In genomic region chr7:27605689-27606269, GRCh38 we compare ENCODE assay signal across 8 cellular contexts. TPM values are rescaled to one million over a fixed set of nuclear protein-coding genes. Genes with fewer than 3 reads are reported as not detected.
DNase-seq lines count a peak whose midpoint lies in the region; ATAC-seq, FAIRE-seq and TF ChIP-seq lines count a peak whose summit lies in the region.

No MANE protein-coding gene starts in this region.

- H3K18ac ChIP-seq in IMR-90 (ENCODE audit: low read depth, low read length): no peak overlapping the region

- H3K4me1 Mint-ChIP-seq in Caco-2 (ENCODE audit: low read depth, unreplicated experiment): no peaks in the 10 kb centered on the region

- no peak overlapping the region for H3K4me3 Mint-ChIP-seq in Caco-2 (ENCODE audit: unreplicated experiment)

- no peak overlapping the region for H2AK9ac ChIP-seq in IMR-90 (replicated peaks; ENCODE audit: low read depth, low read length, poor library complexity)

- H3K4me1 ChIP-seq in Caco-2: peaks cover 33% of the 10 kb centered on the region
- H3K4me1 ChIP-seq in IMR-90 (ENCODE audit: control insufficient read depth, insufficient read depth, low read length): peaks cover 6% of the 10 kb centered on the region
- H3K4me1 ChIP-seq in right lobe of liver: peaks cover 0 to 51% (median 13%) of the 10 kb centered on the region in 4 donors

- 0 out of 2 replicates have a peak, but pooled peaks cover 4% of the 10 kb centered on the region for H3K9me1 ChIP-seq in IMR-90 (ENCODE audit: insufficient read depth, low read length)

- H3K79me1 ChIP-seq in IMR-90 (ENCODE audit: low read depth in 1 of 2, low read length in 2 of 2): no peaks in the 10 kb centered on the region; a peak in 1 of 4 replicates

- no peak overlapping the region for H3K9ac ChIP-seq in IMR-90 (ENCODE audit: low read depth, low read length)

- TF ChIP-seq POLR2A in IMR-90 (IDR thresholded peaks at IDR 0.05; ENCODE audit: low read depth, low read length): no peak
- no peak for TF ChIP-seq POLR2A in right lobe of liver (IDR thresholded peaks at IDR 0.05)
- TF ChIP-seq POLR2A in GM12892 (IDR thresholded peaks at IDR 0.05; ENCODE audit: low read depth, low read length): no peak

- in situ Hi-C loops in IMR-90 (cut with MboI; ENCODE audit: low sequenced_read_pairs): no loop called here

- no peak overlapping the region for H2AK5ac ChIP-seq in IMR-90 (ENCODE audit: low read depth, low read length)

- peak overlapping the region; percentile 16 for H3K27ac Mint-ChIP-seq in Caco-2 (ENCODE audit: unreplicated experiment)

- H3K27me3 ChIP-seq in Caco-2 (replicated peaks; ENCODE audit: control insufficient read depth, insufficient read depth, low read length) (no peaks in the 10 kb centered on the region), IMR-90 (ENCODE audit: control insufficient read depth, insufficient read depth, low read length) (no peaks in the 10 kb centered on the region), right lobe of liver (no peaks in the 10 kb centered on the region), WERI-Rb-1 (ENCODE audit: insufficient read depth, low read depth, severe bottlenecking) (no peaks in the 10 kb centered on the region)

- no peak overlapping the region for H4K5ac ChIP-seq in IMR-90 (ENCODE audit: low read depth, low read length)

- no peak overlapping the region for H4K91ac ChIP-seq in IMR-90 (ENCODE audit: insufficient read depth, low read depth, low read length)

- BruUV-seq in Caco-2 (replicated peaks; lab: Mats Ljungman, UMichigan) (no TSS peak), IMR-90 (replicated peaks; lab: Mats Ljungman, UMichigan) (no TSS peak)

- DNase-seq in Caco-2 (peak in 1 of 2 experiments; percentile 33), IMR-90 (peak; percentile 52), right lobe of liver (no peak), GM12892 (ENCODE audit: insufficient read length) (no peak), WERI-Rb-1 (no peak)

- no peaks in the 10 kb centered on the region for H4K20me1 ChIP-seq in IMR-90 (ENCODE audit: insufficient read depth, low read length)

- H3K56ac ChIP-seq in IMR-90 (ENCODE audit: extremely low read depth, insufficient read depth, low read length): peak overlapping the region; percentile 32; the same call in 1 of the 2 replicates

- H3K4me3 ChIP-seq in Caco-2 (ENCODE audit: low read depth, low read length) (no peak overlapping the region), IMR-90 (ENCODE audit: insufficient read depth, low read depth, low read length) (no peak overlapping the region), WI38 (ENCODE audit: low read depth, low read length) (no peak overlapping the region), right lobe of liver (peak overlapping the region in 2 of 3 donors; percentile 26 to 29), WERI-Rb-1 (ENCODE audit: low read depth, low read length) (no peak overlapping the region)

- CTCF ChIA-PET in Caco-2 (lab: Charles Lee) (interaction anchor here (0.8 to 2.7 kb wide), 14 partner anchors 13 to 455 kb away, joined by 3 to 24 read pairs (median 4); partner anchors contain the start of genes HIBADH and HOXA13), IMR-90 (lab: Yijun Ruan, JAX) (interaction anchor here (0.5 to 2.4 kb wide), 8 partner anchors 10 to 410 kb away, joined by 3 to 7 read pairs (median 4); no protein-coding TSS in a partner anchor)

- H3K27ac ChIP-seq in IMR-90 (ENCODE audit: insufficient read depth, low read length): no peak overlapping the region
- peak overlapping the region in 2 of 3 donors; percentile 66 to 84 for H3K27ac ChIP-seq in right lobe of liver
- no peak overlapping the region for H3K27ac ChIP-seq in WERI-Rb-1

- WGBS in IMR-90 (ENCODE audit: extremely low coverage in 2 of 2, insufficient read length in 1 of 2), 2 experiments: 100% methylated on average over 1 of the region's 2 CpGs; no CpG with 5 or more reads in 1 of the 2 experiments
- 9% methylated on average over 2 of the region's 2 CpGs for WGBS in right lobe of liver (ENCODE audit: insufficient coverage, low coverage, low lambda C conversion rate, missing lambda C conversion rate)

- no peak for FAIRE-seq in GM12892 (lab: Jason Lieb, UNC)

- no peak overlapping the region for H3K14ac ChIP-seq in IMR-90 (replicated peaks; ENCODE audit: low read depth, low read length)

- H3K4ac ChIP-seq in IMR-90 (ENCODE audit: low read depth, low read length): no peak overlapping the region

- TF ChIP-seq RAD21 in IMR-90 (IDR thresholded peaks at IDR 0.05; ENCODE audit: low read length): peak; percentile 45

- no peak overlapping the region for H2BK120ac ChIP-seq in IMR-90 (ENCODE audit: low read depth, low read length)

- H3K36me3 ChIP-seq in Caco-2 (ENCODE audit: control insufficient read depth, insufficient read depth, low read length) (no peaks in the 10 kb centered on the region), IMR-90 (ENCODE audit: control insufficient read depth, insufficient read depth, low read length) (no peaks in the 10 kb centered on the region), right lobe of liver (no peaks in the 10 kb centered on the region), WERI-Rb-1 (no peaks in the 10 kb centered on the region)

- no peak overlapping the region for H2AFZ ChIP-seq in IMR-90 (replicated peaks; ENCODE audit: low read length, poor library complexity)

- H2BK15ac ChIP-seq in IMR-90 (ENCODE audit: low read depth, low read length): no peak overlapping the region

- ATAC-seq in IMR-90 (ENCODE audit: low read depth) (peak; percentile 68), right lobe of liver (peak; percentile 56 to 76 (median 64)), HG02571 (IDR thresholded peaks at IDR 0.05; ENCODE audit: unreplicated experiment) (no peak), HG02798 (IDR thresholded peaks at IDR 0.05; ENCODE audit: poor library complexity, unreplicated experiment) (no peak)

- dilution Hi-C loops in IMR-90 (cut with HindIII; ENCODE audit: low sequenced_read_pairs, unreplicated experiment): no loop called here

- H2BK20ac ChIP-seq in IMR-90 (ENCODE audit: low read depth, low read length): no peak overlapping the region

- H3K36me3 Mint-ChIP-seq in Caco-2 (ENCODE audit: insufficient read depth, unreplicated experiment): no peaks in the 10 kb centered on the region

- H2BK5ac ChIP-seq in IMR-90 (ENCODE audit: low read depth, low read length, poor library complexity, severe bottlenecking): no peak overlapping the region

- intact Hi-C loops in Caco-2 (cut with micrococcal nuclease; ENCODE audit: unreplicated experiment) (loop anchor here (2.0 to 5.0 kb wide), 2 partner anchors 57 to 405 kb away; partner anchors contain the start of genes HIBADH and HOXA13), IMR-90 (cut with micrococcal nuclease) (loop anchor here (10.0 kb wide), 1 partner anchor 169 kb away; no protein-coding TSS in a partner anchor), right lobe of liver (cut with DNase I) (no loop called here)

- peak overlapping the region; percentile 70; the same call in 1 of the 2 replicates for H3K4me2 ChIP-seq in IMR-90 (ENCODE audit: low read depth, low read length)

- no peak overlapping the region for H4K8ac ChIP-seq in IMR-90 (ENCODE audit: low read depth in 2 of 2, low read length in 2 of 2)

- POLR2A ChIA-PET in Caco-2 (lab: Charles Lee) (interaction anchor here (0.6 to 0.9 kb wide), 3 partner anchors 134 to 500 kb away, joined by 3 to 4 read pairs (median 3); no protein-coding TSS in a partner anchor), IMR-90 (lab: Charles Lee; ENCODE audit: unreplicated experiment) (interaction anchor here (0.7 kb wide), 1 partner anchor 524 kb away, joined by 3 read pairs; no protein-coding TSS in a partner anchor)

- H3K9me3 ChIP-seq in Caco-2 (no peaks in the 10 kb centered on the region), IMR-90 (ENCODE audit: control insufficient read depth, insufficient read depth, low read length) (no peaks in the 10 kb centered on the region), right lobe of liver (no peaks in the 10 kb centered on the region), WERI-Rb-1 (ENCODE audit: severe bottlenecking) (no peaks in the 10 kb centered on the region)

- TF ChIP-seq CTCF in Caco-2 (IDR thresholded peaks at IDR 0.05; ENCODE audit: insufficient read depth in 1 of 2, low read depth in 1 of 2, low read length in 1 of 2, severe bottlenecking in 1 of 2, unreplicated experiment in 1 of 2) (peak; percentile 42 to 52), IMR-90 (conservative IDR thresholded peaks at IDR 0.05; ENCODE audit: low read depth, low read length) (peak; percentile 51), WI38 (IDR thresholded peaks at IDR 0.05; ENCODE audit: low read depth, low read length) (peak; percentile 27; the same call in 1 of the 2 replicates), right lobe of liver (IDR thresholded peaks at IDR 0.05) (peak; percentile 38 to 61 (median 53)), WERI-Rb-1 (IDR thresholded peaks at IDR 0.05; ENCODE audit: low read depth, low read length) (no peak)

- no peaks in the 10 kb centered on the region for H3K27me3 Mint-ChIP-seq in Caco-2 (ENCODE audit: insufficient read depth, unreplicated experiment)

- H3K23ac ChIP-seq in IMR-90 (ENCODE audit: low read depth, low read length): no peak overlapping the region

- no peaks in the 10 kb centered on the region for H3K9me3 Mint-ChIP-seq in Caco-2 (ENCODE audit: unreplicated experiment)

TF ChIP-seq in IMR-90, 13 proteins besides CTCF, POLR2A, EP300 and RAD21 (continues in another document):
- TF ChIP-seq MAFK (IDR thresholded peaks at IDR 0.05; ENCODE audit: low read depth, low read length) (no peak), RFX5 (IDR thresholded peaks at IDR 0.05; ENCODE audit: low read depth, low read length) (no peak), CHD1 (IDR thresholded peaks at IDR 0.05; ENCODE audit: low read depth, low read length) (no peak), SMC3 (IDR thresholded peaks at IDR 0.05; ENCODE audit: low read depth, low read length) (peak; percentile 41; the same call in 1 of the 2 replicates), ELK1 (IDR thresholded peaks at IDR 0.05; ENCODE audit: borderline replicate concordance, low read depth, low read length) (no peak), CEBPB (IDR thresholded peaks at IDR 0.05; ENCODE audit: low read depth, low read length) (no peak)

RNA-seq across cellular contexts. Expression of gene HIBADH, which starts 56.9 kb away (rescaled TPM):
- total RNA-seq in Caco-2 (2022): 33.7 and 37.3 TPM in 2 replicates
- 36.6 and 45.5 TPM in 2 replicates for total RNA-seq in IMR-90 (2012; rRNA removed)
- 43.9 and 52.5 TPM in 2 replicates for polyA plus RNA-seq in IMR-90 (2012; rRNA removed)
- 19.4 and 29.9 TPM in 2 replicates for polyA plus RNA-seq in IMR-90 (2012; cell fraction: cytosol; rRNA removed)
- polyA plus RNA-seq in IMR-90 (2012; cell fraction: nucleus; rRNA removed; ENCODE audit: low replicate concordance): 4.4 and 19.8 TPM in 2 replicates
- total RNA-seq in right lobe of liver: 100 to 1,000 TPM in 1 of 6 experiments, 10 to 100 TPM in 5; 64.9 to 143 (median 67.2) TPM
- 27.9 TPM for polyA plus RNA-seq in GM12892 (2012; ENCODE audit: missing spikeins)

Comparison
In these comparisons a context has a peak if more than half of its experiments do, and no peak if none do; other contexts are left out.
1. H3K4me3 ChIP-seq: peak in right lobe of liver (2 of 3); none in Caco-2 (single experiment), IMR-90 (single experiment), WI38 (single experiment) and WERI-Rb-1 (single experiment).
2. ATAC-seq: peak in IMR-90 (single experiment) and right lobe of liver (4 of 4); none in HG02571 (single experiment) and HG02798 (single experiment).
3. H3K27ac ChIP-seq: peak in right lobe of liver (2 of 3); none in IMR-90 (single experiment) and WERI-Rb-1 (single experiment).
4. intact Hi-C loops: an anchor here in Caco-2 (2.0 to 5.0 kb wide) and IMR-90 (10.0 kb wide); none called in right lobe of liver.